In the genomic region with DNA sequence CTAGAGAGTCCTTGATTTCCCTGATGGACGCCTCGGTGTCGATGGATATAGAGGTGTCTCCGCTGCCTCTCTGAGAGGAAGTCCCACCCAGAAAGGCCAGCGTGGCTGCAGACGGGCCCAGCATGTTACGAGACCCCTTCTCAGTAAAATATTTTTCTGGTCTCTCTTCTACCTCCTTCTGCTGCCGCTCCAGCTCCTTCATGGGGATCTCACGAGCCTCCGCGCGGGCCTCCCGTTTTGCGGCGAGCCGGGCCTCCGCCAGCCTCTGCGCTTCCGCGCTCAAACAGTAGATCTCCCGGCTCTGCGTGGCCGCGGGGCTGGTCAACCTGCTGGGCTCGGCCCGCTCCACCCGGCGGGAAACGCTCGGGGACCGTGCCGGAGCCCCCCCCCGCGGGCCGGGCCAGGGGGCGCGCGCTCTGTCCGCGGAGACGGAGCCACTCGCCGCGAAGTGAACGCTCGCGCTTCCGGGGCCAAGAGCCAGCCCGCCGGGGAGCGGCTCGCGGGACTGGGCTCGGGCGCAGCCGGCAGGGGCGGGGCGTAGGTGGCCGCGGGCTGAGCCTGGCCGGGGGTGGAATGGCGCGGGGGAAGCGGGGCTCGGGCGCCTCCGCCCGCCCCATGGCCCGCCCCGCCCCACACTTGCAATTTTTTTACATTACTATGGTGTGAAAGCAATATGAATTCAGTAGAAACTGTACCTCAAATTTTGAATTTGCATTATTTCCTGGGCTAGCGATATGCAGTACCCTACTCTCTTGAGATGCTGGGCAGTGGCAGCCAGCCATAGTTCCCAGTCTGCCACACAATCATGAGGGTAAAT, we compare ENCODE assay signal across 9 cellular contexts. TPM values are rescaled to one million over a fixed set of nuclear protein-coding genes. Genes with fewer than 3 reads are reported as not detected.
A peak's percentile ranks its signal among the peaks of the same experiment; 100 is the strongest.
DNase-seq lines count a peak whose midpoint lies in the region; ATAC-seq and TF ChIP-seq lines count a peak whose summit lies in the region.
"Had no signal": no experiment of that assay in that cellular context is flagged by ENCODE, and none has a peak within 500 bp of the region (broad histone marks: within the 10 kb centered on the region; RNA-seq: fewer than 3 reads in every experiment).

No MANE protein-coding gene starts in this region.

- H3K9ac ChIP-seq in mucosa of rectum (ENCODE audit: low read depth in 1 of 2, low read length in 2 of 2) = peak overlapping the region; percentile 15 to 68

- DNase-seq in AG09319 (ENCODE audit: extremely low read depth, low read depth) = peak; percentile 23
- DNase-seq in NCI-H510A treated with DMSO at 0.1 percent for 48 hours (lab: John Stamatoyannopoulos, UW) = peak; percentile 62
- DNase-seq in activated T-cell treated with anti-CD3 and anti-CD28 coated beads for 1 hour (ENCODE audit: low read depth) = peak; percentile 53
- DNase-seq in epithelial cell of proximal tubule (ENCODE audit: low read depth) = no peak
- peak; percentile 28 to 46 for DNase-seq in stimulated activated CD8-positive, alpha-beta memory T cell treated with anti-CD3 and anti-CD28 coated beads, Interleukin-4, amount 100 ng/mL, for 4 hours (ENCODE audit: low read depth in 2 of 2, low spot score in 1 of 2)

- H3K27ac ChIP-seq in mucosa of rectum (ENCODE audit: low read depth in 2 of 2, low read length in 2 of 2) = peak overlapping the region; percentile 11 to 23
- H3K27ac ChIP-seq: SK-N-MC had no signal

- TF ChIP-seq CTCF in AG09319 (IDR thresholded peaks at IDR 0.05; ENCODE audit: low read depth, low read length) = no peak
- TF ChIP-seq CTCF in epithelial cell of proximal tubule (conservative IDR thresholded peaks at IDR 0.05; ENCODE audit: low read depth, low read length) = no peak

- no peaks in the 10 kb centered on the region for H3K36me3 ChIP-seq in mucosa of rectum (ENCODE audit: control insufficient read depth in 2 of 2, insufficient read depth in 2 of 2, low read length in 2 of 2)

- no peaks in the 10 kb centered on the region for H3K9me3 ChIP-seq in mucosa of rectum (ENCODE audit: control insufficient read depth in 2 of 2, low read length in 2 of 2)

- H3K4me1 ChIP-seq in mucosa of rectum (ENCODE audit: control insufficient read depth in 2 of 2, insufficient read depth in 2 of 2, low read length in 2 of 2) = peaks cover 0 to 2% of the 10 kb centered on the region in 2 donors

- ATAC-seq in GM18868 (IDR thresholded peaks at IDR 0.05; ENCODE audit: unreplicated experiment) (peak; percentile 80), HG03097 (IDR thresholded peaks at IDR 0.05; ENCODE audit: low FRiP score, unreplicated experiment) (peak; percentile 91)

- H3K4me3 ChIP-seq in epithelial cell of proximal tubule (ENCODE audit: low read depth, low read length) (peak overlapping the region; percentile 63), mucosa of rectum (ENCODE audit: low read length in 2 of 2) (peak overlapping the region; percentile 70 to 72)
- H3K4me3 ChIP-seq: SK-N-MC had no signal

- H3K27me3 ChIP-seq in mucosa of rectum (ENCODE audit: control insufficient read depth in 2 of 2, insufficient read depth in 2 of 2, low read length in 2 of 2) = no peaks in the 10 kb centered on the region

RNA-seq across cellular contexts. Expression of a gene that starts 10.2 kb away (rescaled TPM):
- total RNA-seq in epithelial cell of proximal tubule = 0.40 and 1.2 TPM in 2 replicates
